ENCODE assay signal across 1 cellular context in the genomic region with DNA sequence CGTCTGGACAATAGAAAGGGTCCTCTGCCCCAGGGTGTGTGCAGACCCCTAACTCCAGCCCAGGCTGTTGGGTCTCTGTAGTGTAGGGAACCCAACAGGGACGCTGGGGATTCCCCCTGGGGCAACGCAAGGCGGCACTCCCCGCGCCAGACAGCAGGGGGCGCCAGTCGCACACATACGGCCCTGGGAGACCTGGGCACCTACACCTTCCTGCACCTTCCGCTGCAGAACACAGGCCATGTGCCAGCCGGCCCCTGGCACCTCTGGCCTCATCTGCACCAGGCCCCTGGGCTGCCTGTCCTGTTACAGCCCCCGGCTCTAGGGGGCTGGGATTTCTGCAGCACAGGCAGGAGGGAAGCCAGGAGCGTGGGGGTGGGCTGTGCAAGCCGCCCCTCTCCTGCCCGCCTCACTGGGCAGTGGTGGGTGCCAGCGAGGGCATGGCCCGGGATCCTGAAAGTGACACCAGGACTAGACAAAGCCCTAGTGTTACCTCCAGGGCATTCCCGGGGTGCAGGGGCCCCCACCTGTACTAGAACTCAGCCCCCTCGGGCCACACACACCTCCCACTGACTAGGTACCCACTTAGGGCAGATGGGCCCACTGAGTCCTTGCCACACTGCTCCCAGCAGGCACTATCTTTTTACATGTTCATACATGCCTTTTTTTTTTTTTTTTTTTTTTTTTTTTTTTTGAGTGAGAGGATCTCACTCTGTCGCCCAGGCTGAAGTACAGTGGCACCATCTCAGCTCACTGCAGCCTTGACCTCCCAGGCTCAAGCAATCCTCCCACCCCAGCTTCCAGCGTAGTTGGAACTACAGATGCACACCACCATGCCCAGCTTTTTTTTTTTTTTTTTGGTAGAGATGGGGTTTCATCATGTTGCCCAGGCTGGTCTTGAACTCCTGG.
TF ChIP-seq lines count a peak whose summit lies in the region.

No MANE protein-coding gene starts in this region.

TF ChIP-seq in endothelial cell of umbilical vein, 7 proteins besides CTCF, POLR2A, EP300 and RAD21 (continued from another document):
- TF ChIP-seq, protein P1, sequence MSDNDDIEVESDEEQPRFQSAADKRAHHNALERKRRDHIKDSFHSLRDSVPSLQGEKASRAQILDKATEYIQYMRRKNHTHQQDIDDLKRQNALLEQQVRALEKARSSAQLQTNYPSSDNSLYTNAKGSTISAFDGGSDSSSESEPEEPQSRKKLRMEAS (IDR thresholded peaks at IDR 0.05; ENCODE audit: insufficient read depth, insufficient read length) = no peak
